Comparison of ENCODE assay signal across 21 cellular contexts in genomic region chr4:54585321-54586000, GRCh38.
DNase-seq lines count a peak whose midpoint lies in the region; ATAC-seq and TF ChIP-seq lines count a peak whose summit lies in the region.
"Had no signal": no experiment of that assay in that cellular context is flagged by ENCODE, and none has a peak within 500 bp of the region (broad histone marks: within the 10 kb centered on the region; RNA-seq: fewer than 3 reads in every experiment).

No MANE protein-coding gene starts in this region.

- H3K36me3 ChIP-seq in colonic mucosa = no peaks in the 10 kb centered on the region
- no peaks in the 10 kb centered on the region for H3K36me3 ChIP-seq in mucosa of descending colon (ENCODE audit: low read depth)
- H3K36me3 ChIP-seq: cardiac muscle cell, gastrocnemius medialis, pancreas, SJCRH30 had no signal

- no peaks in the 10 kb centered on the region for H3K9me3 Mint-ChIP-seq in activated CD4-positive, alpha-beta T cell treated with anti-CD3 and anti-CD28 coated beads, Interleukin-2, amount 10 ng/mL, durations not matched to agents 24 days and 14 days
- H3K9me3 Mint-ChIP-seq: activated CD4-positive, alpha-beta T cell treated with anti-CD3 and anti-CD28 coated beads, Interleukin-2, amount 10 ng/mL, durations not matched to agents 7 days and 5 days; activated naive CD4-positive, alpha-beta T cell treated with anti-CD3 and anti-CD28 coated beads, Interleukin-2, amount 50 U/mL, for 24 hours; GM23338; naive B cell; T-helper 2 cell treated with Interferon-gamma antibody and Interleukin-4, amounts not matched to agents 5 μg/mL and 100 μg/mL, for 36 hours had no signal

- TF ChIP-seq CTCF in colonic mucosa (IDR thresholded peaks at IDR 0.05) (no peak), mucosa of descending colon (IDR thresholded peaks at IDR 0.05) (no peak)

- H3K9ac ChIP-seq in colonic mucosa (ENCODE audit: low read depth in 2 of 2, low read length in 2 of 2) = no peak overlapping the region

- H3K4me3 ChIP-seq in colonic mucosa (no peak overlapping the region), mucosa of descending colon (no peak overlapping the region)
- H3K4me3 ChIP-seq: cardiac muscle cell, gastrocnemius medialis, GM23338, pancreas, SJCRH30 had no signal

- no peaks in the 10 kb centered on the region for H3K27me3 ChIP-seq in colonic mucosa
- H3K27me3 ChIP-seq: cardiac muscle cell, gastrocnemius medialis, pancreas, SJCRH30 had no signal

- H3K36me3 Mint-ChIP-seq in activated CD4-positive, alpha-beta T cell treated with anti-CD3 and anti-CD28 coated beads, Interleukin-2, amount 10 ng/mL, durations not matched to agents 24 days and 14 days (ENCODE audit: low read depth) = no peaks in the 10 kb centered on the region
- H3K36me3 Mint-ChIP-seq: activated naive CD4-positive, alpha-beta T cell treated with anti-CD3 and anti-CD28 coated beads, Interleukin-2, amount 50 U/mL, for 24 hours; naive B cell had no signal

- H3K4me3 Mint-ChIP-seq in activated CD4-positive, alpha-beta T cell treated with anti-CD3 and anti-CD28 coated beads, Interleukin-2, amount 10 ng/mL, durations not matched to agents 24 days and 14 days = no peak overlapping the region
- H3K4me3 Mint-ChIP-seq: activated CD4-positive, alpha-beta T cell treated with anti-CD3 and anti-CD28 coated beads, Interleukin-2, amount 10 ng/mL, durations not matched to agents 7 days and 5 days; activated naive CD4-positive, alpha-beta T cell treated with anti-CD3 and anti-CD28 coated beads, Interleukin-2, amount 50 U/mL, for 24 hours; GM23338; naive B cell; T-helper 2 cell treated with Interferon-gamma antibody and Interleukin-4, amounts not matched to agents 5 μg/mL and 100 μg/mL, for 36 hours had no signal

- H3K27ac Mint-ChIP-seq in activated CD4-positive, alpha-beta T cell treated with anti-CD3 and anti-CD28 coated beads, Interleukin-2, amount 10 ng/mL, durations not matched to agents 24 days and 14 days = no peak overlapping the region
- H3K27ac Mint-ChIP-seq: activated CD4-positive, alpha-beta T cell treated with anti-CD3 and anti-CD28 coated beads, Interleukin-2, amount 10 ng/mL, durations not matched to agents 7 days and 5 days; activated naive CD4-positive, alpha-beta T cell treated with anti-CD3 and anti-CD28 coated beads, Interleukin-2, amount 50 U/mL, for 24 hours; GM23338; naive B cell; T-helper 2 cell treated with Interferon-gamma antibody and Interleukin-4, amounts not matched to agents 5 μg/mL and 100 μg/mL, for 36 hours had no signal

- H3K27ac ChIP-seq in colonic mucosa = peak overlapping the region; percentile 86
- H3K27ac ChIP-seq: cardiac muscle cell, gastrocnemius medialis, pancreas, SJCRH30 had no signal

- H3K4me1 ChIP-seq in colonic mucosa (no peaks in the 10 kb centered on the region), mucosa of descending colon (ENCODE audit: low read depth) (peaks cover 9% of the 10 kb centered on the region)
- H3K4me1 ChIP-seq: gastrocnemius medialis, pancreas, SJCRH30 had no signal

- DNase-seq in EH (ENCODE audit: low read depth) (peak; percentile 89), OCI-M1 (lab: John Stamatoyannopoulos, UW) (peak; percentile 85), colonic mucosa (no peak), mucosa of descending colon (no peak), H4 (ENCODE audit: low spot score) (no peak), NCI-H748 (lab: John Stamatoyannopoulos, UW; ENCODE audit: unreplicated experiment) (no peak)
- no peak for DNase-seq in activated CD4-positive, alpha-beta T cell treated with anti-CD3 and anti-CD28 coated beads, Interleukin-2, amount 10 ng/mL, durations not matched to agents 24 days and 14 days
- DNase-seq: activated CD4-positive, alpha-beta T cell treated with anti-CD3 and anti-CD28 coated beads, Interleukin-2, amount 10 ng/mL, durations not matched to agents 7 days and 5 days; activated T-cell treated with anti-CD3 and anti-CD28 coated beads for 4 hours; C1 segment of cervical spinal cord; effector CD8-positive, alpha-beta T cell; gastrocnemius medialis; naive B cell; NCI-H446 treated with DMSO at 0.1 percent for 48 hours; pancreas; SJCRH30 had no signal

- intact Hi-C loops in colonic mucosa (cut with DNase I) (no loop called here), mucosa of descending colon (cut with DNase I, micrococcal nuclease) (no loop called here)
- intact Hi-C loops in activated CD4-positive, alpha-beta T cell treated with anti-CD3 and anti-CD28 coated beads, Interleukin-2, amount 10 ng/mL, durations not matched to agents 24 days and 14 days (cut with micrococcal nuclease) = no loop called here

- no peaks in the 10 kb centered on the region for H3K4me1 Mint-ChIP-seq in activated CD4-positive, alpha-beta T cell treated with anti-CD3 and anti-CD28 coated beads, Interleukin-2, amount 10 ng/mL, durations not matched to agents 24 days and 14 days
- H3K4me1 Mint-ChIP-seq: activated CD4-positive, alpha-beta T cell treated with anti-CD3 and anti-CD28 coated beads, Interleukin-2, amount 10 ng/mL, durations not matched to agents 7 days and 5 days; activated naive CD4-positive, alpha-beta T cell treated with anti-CD3 and anti-CD28 coated beads, Interleukin-2, amount 50 U/mL, for 24 hours; GM23338; naive B cell had no signal

- ATAC-seq in mucosa of descending colon = peak; percentile 32
- ATAC-seq in activated CD4-positive, CD25-positive, alpha-beta regulatory T cell treated with anti-CD3 and anti-CD28 coated beads, Interleukin-2, amount 50 U/mL, for 24 hours = no peak
- ATAC-seq: gastrocnemius medialis, GM23338, pancreas had no signal

- H3K9me3 ChIP-seq in colonic mucosa (no peaks in the 10 kb centered on the region), mucosa of descending colon (no peaks in the 10 kb centered on the region)
- H3K9me3 ChIP-seq: gastrocnemius medialis, pancreas, SJCRH30 had no signal

- H3K27me3 Mint-ChIP-seq in activated CD4-positive, alpha-beta T cell treated with anti-CD3 and anti-CD28 coated beads, Interleukin-2, amount 10 ng/mL, durations not matched to agents 24 days and 14 days = peaks cover 2% of the 10 kb centered on the region
- H3K27me3 Mint-ChIP-seq: activated CD4-positive, alpha-beta T cell treated with anti-CD3 and anti-CD28 coated beads, Interleukin-2, amount 10 ng/mL, durations not matched to agents 7 days and 5 days had no signal

Comparison
In these comparisons a context has a peak if more than half of its experiments do, and no peak if none do; other contexts are left out.
1. DNase-seq: peak in EH (single experiment) and OCI-M1 (single experiment); none in colonic mucosa (single experiment), mucosa of descending colon (0 of 3), activated CD4-positive, alpha-beta T cell treated with anti-CD3 and anti-CD28 coated beads, Interleukin-2, amount 10 ng/mL, durations not matched to agents 24 days and 14 days (single experiment), H4 (single experiment) and NCI-H748 (single experiment).